14 cellular contexts compared by ENCODE assay signal in the genomic region with DNA sequence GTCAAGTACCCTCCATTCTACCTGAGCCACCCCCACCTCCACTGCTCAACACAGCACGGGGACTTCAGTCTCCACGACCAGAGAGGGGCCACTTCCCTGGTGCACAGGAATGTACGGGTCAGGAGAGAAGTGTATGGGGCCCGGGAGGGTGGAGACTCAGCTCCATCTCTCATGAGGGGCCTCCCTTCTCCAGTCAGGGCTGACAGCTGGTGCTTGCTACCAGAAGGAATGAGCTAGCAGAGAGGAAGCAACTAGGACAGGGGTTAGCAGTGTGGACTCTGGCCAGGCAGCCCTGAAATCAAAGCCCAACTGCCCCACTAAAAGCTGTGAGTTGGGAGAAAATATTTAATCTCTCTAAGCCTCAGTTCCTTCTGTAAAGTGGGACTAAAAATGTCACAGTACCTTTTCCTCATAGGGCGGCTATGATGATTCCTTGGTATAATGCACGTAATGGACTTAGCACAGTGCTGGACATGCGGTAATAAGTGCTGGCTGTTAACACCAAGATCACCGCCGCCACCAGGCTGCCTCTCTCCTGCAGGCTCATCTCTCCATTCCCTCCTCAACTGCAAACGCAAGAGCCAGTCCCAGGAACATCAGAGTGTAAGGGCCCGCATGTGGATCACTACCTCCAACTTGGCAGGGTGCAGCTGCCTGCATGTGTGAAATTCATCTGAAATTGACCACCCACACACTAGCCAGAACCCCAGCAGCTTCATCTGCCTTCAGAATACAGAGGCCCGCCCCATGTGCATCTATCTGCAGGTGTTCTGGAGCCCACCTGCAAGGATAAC. TPM values are rescaled to one million over a fixed set of nuclear protein-coding genes. Genes with fewer than 3 reads are reported as not detected.
DNase-seq lines count a peak whose midpoint lies in the region; ATAC-seq, FAIRE-seq and TF ChIP-seq lines count a peak whose summit lies in the region.
"Had no signal": no experiment of that assay in that cellular context is flagged by ENCODE, and none has a peak within 500 bp of the region (broad histone marks: within the 10 kb centered on the region; RNA-seq: fewer than 3 reads in every experiment).

No MANE protein-coding gene starts in this region.

- TF ChIP-seq CTCF in HEK293 (tag by site-specific recombination; IDR thresholded peaks at IDR 0.05): no peak

- CTCF ChIA-PET in HEK293 (lab: Yijun Ruan, JAX): interaction anchor here (0.9 to 1.6 kb wide), 4 partner anchors 13 to 142 kb away, joined by 3 to 4 read pairs (median 4); no protein-coding TSS in a partner anchor

- H3K4me3 ChIP-seq in HEK293 (ENCODE audit: low read depth, low read length) (no peak overlapping the region), small intestine (ENCODE audit: low read depth in 1 of 2, low read length in 2 of 2) (no peak overlapping the region)

- no peak for FAIRE-seq in small intestine (lab: Jason Lieb, UNC)
- FAIRE-seq: frontal cortex had no signal

- ATAC-seq in left lobe of liver (peak; percentile 82), HG02973 (IDR thresholded peaks at IDR 0.05; ENCODE audit: unreplicated experiment) (no peak)
- ATAC-seq: stimulated activated naive CD8-positive, alpha-beta T cell treated with anti-CD3 and anti-CD28 coated beads, Interleukin-15, Interleukin-2, amounts not matched to agents 100 U/mL and 50 U/mL, for 24 hours had no signal

- H3K36me3 ChIP-seq in HEK293 (ENCODE audit: control insufficient read depth in 2 of 2, insufficient read depth in 1 of 2, low read length in 2 of 2): no peaks in the 10 kb centered on the region
- no peaks in the 10 kb centered on the region for H3K36me3 ChIP-seq in small intestine (ENCODE audit: control insufficient read depth in 2 of 2, insufficient read depth in 2 of 2, low read length in 2 of 2)

- WGBS in small intestine, 3 donors: 43 to 51% (median 49%) methylated on average over 12 of the region's 12 CpGs

- H3K27ac ChIP-seq in HEK293 (ENCODE audit: extremely low read depth, low read depth, low read length): no peak overlapping the region
- H3K27ac ChIP-seq in angular gyrus (ENCODE audit: low read depth, low read length): peak overlapping the region; percentile 24
- H3K27ac ChIP-seq in small intestine (ENCODE audit: low read depth in 1 of 2, low read length in 1 of 2): peak overlapping the region in 1 of 2 donors; percentile 1
- H3K27ac ChIP-seq: parathyroid adenoma had no signal

- DNase-seq in left lobe of liver (ENCODE audit: low spot score) (no peak), small intestine (peak; percentile 61), middle frontal gyrus (ENCODE audit: extremely low spot score, low spot score) (no peak), NCI-H524 treated with DMSO at 0.1 percent for 48 hours (lab: John Stamatoyannopoulos, UW) (no peak), kidney tubule cell (ENCODE audit: low spot score) (no peak)
- DNase-seq: activated naive CD4-positive, alpha-beta T cell treated with anti-CD3 and anti-CD28 coated beads, Interleukin-2, amount 10 ng/mL, durations not matched to agents 7 days and 5 days; kidney glomerular epithelial cell; NCI-H2227 treated with DMSO at 0.1 percent for 48 hours; stimulated activated naive CD8-positive, alpha-beta T cell treated with anti-CD3 and anti-CD28 coated beads, Interleukin-15, Interleukin-2, amounts not matched to agents 100 U/mL and 50 U/mL, for 24 hours had no signal

- POLR2A ChIA-PET in HEK293 (lab: Yijun Ruan, JAX): interaction anchor here (1.0 to 1.2 kb wide), 2 partner anchors 13 to 16 kb away, joined by 3 read pairs; no protein-coding TSS in a partner anchor

- H3K9me3 ChIP-seq in HEK293 (ENCODE audit: control insufficient read depth, insufficient read depth, low read depth, low read length) (no peaks in the 10 kb centered on the region), small intestine (ENCODE audit: control insufficient read depth, low read depth) (no peaks in the 10 kb centered on the region)

- H3K27me3 ChIP-seq in small intestine (ENCODE audit: control insufficient read depth in 2 of 2, insufficient read depth in 2 of 2, low read length in 2 of 2): no peaks in the 10 kb centered on the region

- H3K4me1 ChIP-seq in HEK293 (ENCODE audit: control insufficient read depth, insufficient read depth, low read length): peaks cover 4% of the 10 kb centered on the region
- H3K4me1 ChIP-seq in small intestine (ENCODE audit: control insufficient read depth in 2 of 2, insufficient read depth in 1 of 2, low read depth in 1 of 2, low read length in 1 of 2): peaks cover 13 to 23% of the 10 kb centered on the region in 2 donors

TF ChIP-seq in HEK293, 187 proteins besides CTCF, POLR2A, EP300 and RAD21:
- TF ChIP-seq ZNF248 (tag by site-specific recombination; IDR thresholded peaks at IDR 0.05) (no peak), GLIS1 (tag by site-specific recombination; IDR thresholded peaks at IDR 0.05) (peak; percentile 25; the same call in 1 of the 2 replicates)
TF ChIP-seq in HEK293: peak in this region for 1.

RNA-seq across cellular contexts. Expression of a gene that starts 14.6 kb away (rescaled TPM):
- total RNA-seq in left lobe of liver: 60.1 TPM
- 10 to 100 TPM in 2 of 3 donors, 1 to 10 TPM in 1; 6.7 to 55.9 (median 10.3) TPM for polyA plus RNA-seq in small intestine
